1 cellular context compared by ENCODE assay signal in the genomic region with DNA sequence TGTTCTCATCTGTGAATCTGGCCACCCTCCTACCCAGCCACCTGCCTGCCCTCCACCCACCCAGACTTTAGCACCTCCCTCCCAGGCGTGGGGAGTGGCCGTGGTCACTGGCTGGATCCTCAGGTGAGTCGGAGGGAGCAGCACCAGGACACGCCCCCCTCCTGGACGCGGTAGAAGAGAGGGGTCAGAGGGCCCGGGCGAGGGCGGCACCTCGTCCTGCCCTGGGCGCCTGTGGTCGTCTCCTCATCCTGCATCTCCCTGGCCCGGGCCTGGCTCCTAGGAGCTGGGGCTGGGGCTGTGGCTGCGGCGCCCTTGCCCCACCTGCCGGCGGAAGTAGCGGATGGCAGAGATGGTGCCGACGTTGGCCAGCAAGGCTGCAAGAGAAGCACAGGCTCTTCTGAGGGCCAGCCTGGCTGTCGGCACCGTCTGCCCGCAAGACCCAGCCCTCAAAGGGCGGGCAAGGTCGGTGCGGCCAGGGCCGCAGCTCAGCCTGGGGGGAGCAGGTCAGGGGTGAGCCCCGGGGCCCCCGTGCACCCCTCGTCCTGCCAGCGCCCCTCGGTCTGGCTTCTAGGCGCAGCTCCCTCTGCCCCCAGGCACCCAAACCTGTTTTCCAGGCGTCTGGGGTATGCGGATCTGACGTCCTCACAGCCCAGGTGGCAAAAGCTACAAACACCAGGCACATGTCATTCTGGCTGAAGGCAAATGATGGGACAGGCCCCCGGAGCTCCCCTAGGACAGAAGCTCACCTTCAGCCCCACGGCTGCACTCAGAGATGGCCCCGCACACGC.
TF ChIP-seq lines count a peak whose summit lies in the region.

No MANE protein-coding gene starts in this region.

TF ChIP-seq in GM12878, 131 proteins besides CTCF, POLR2A, EP300 and RAD21 (continues in another document):
- TF ChIP-seq DPF2 (IDR thresholded peaks at IDR 0.05) (0 out of 2 replicates have a peak, but pooled peaks have one; percentile 44), PAX8 (IDR thresholded peaks at IDR 0.05) (no peak), SMARCA5 (IDR thresholded peaks at IDR 0.05) (no peak), NR2C2 (IDR thresholded peaks at IDR 0.05; ENCODE audit: borderline replicate concordance, control insufficient read depth, insufficient read length, low read depth) (no peak), BACH1 (IDR thresholded peaks at IDR 0.05; ENCODE audit: borderline replicate concordance) (no peak), IKZF2 (IDR thresholded peaks at IDR 0.05) (no peak), USF2 (IDR thresholded peaks at IDR 0.05; ENCODE audit: borderline replicate concordance, low read depth, low read length) (no peak), E2F8 (IDR thresholded peaks at IDR 0.05; ENCODE audit: low read depth, partially characterized antibody) (no peak), ATF2 (IDR thresholded peaks at IDR 0.05; ENCODE audit: low read length) (no peak), JUND (IDR thresholded peaks at IDR 0.05; ENCODE audit: low read depth, low read length) (no peak), ASH2L (IDR thresholded peaks at IDR 0.05; ENCODE audit: borderline replicate concordance, low read depth) (no peak), HDAC2 (IDR thresholded peaks at IDR 0.05) (no peak), CHD4 (IDR thresholded peaks at IDR 0.05) (no peak), SMC3 (IDR thresholded peaks at IDR 0.05; ENCODE audit: borderline replicate concordance, low read length) (peak; percentile 19; the same call in 1 of the 2 replicates), ZSCAN29 (IDR thresholded peaks at IDR 0.05) (no peak), ZNF622 (IDR thresholded peaks at IDR 0.05) (no peak), LARP7 (IDR thresholded peaks at IDR 0.05) (peak; percentile 54; the same call in 1 of the 2 replicates), NRF1 (conservative IDR thresholded peaks at IDR 0.05; ENCODE audit: low read depth, low read length) (no peak), SREBF2 (IDR thresholded peaks at IDR 0.05; ENCODE audit: low read length) (no peak), SIX5 (IDR thresholded peaks at IDR 0.05; ENCODE audit: low read depth, low read length, severe bottlenecking) (no peak), CHD1 (IDR thresholded peaks at IDR 0.05; ENCODE audit: low read depth, low read length) (no peak), PRDM15 (CRISPR knock-in tag; IDR thresholded peaks at IDR 0.05) (no peak), E4F1 (IDR thresholded peaks at IDR 0.05; ENCODE audit: borderline replicate concordance, partially characterized antibody) (no peak), ATF3 (IDR thresholded peaks at IDR 0.05; ENCODE audit: borderline replicate concordance, extremely low read depth, low read depth, low read length) (no peak), POLR2AphosphoS5 (IDR thresholded peaks at IDR 0.05; ENCODE audit: low read length) (no peak), RCOR1 (conservative IDR thresholded peaks at IDR 0.05; ENCODE audit: low read depth, low read length) (no peak), NR2F1 (conservative IDR thresholded peaks at IDR 0.05) (0 out of 2 replicates have a peak, but pooled peaks have one; percentile 29)
- TF ChIP-seq, protein P1, sequence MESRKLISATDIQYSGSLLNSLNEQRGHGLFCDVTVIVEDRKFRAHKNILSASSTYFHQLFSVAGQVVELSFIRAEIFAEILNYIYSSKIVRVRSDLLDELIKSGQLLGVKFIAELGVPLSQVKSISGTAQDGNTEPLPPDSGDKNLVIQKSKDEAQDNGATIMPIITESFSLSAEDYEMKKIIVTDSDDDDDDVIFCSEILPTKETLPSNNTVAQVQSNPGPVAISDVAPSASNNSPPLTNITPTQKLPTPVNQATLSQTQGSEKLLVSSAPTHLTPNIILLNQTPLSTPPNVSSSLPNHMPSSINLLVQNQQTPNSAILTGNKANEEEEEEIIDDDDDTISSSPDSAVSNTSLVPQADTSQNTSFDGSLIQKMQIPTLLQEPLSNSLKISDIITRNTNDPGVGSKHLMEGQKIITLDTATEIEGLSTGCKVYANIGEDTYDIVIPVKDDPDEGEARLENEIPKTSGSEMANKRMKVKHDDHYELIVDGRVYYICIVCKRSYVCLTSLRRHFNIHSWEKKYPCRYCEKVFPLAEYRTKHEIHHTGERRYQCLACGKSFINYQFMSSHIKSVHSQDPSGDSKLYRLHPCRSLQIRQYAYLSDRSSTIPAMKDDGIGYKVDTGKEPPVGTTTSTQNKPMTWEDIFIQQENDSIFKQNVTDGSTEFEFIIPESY (IDR thresholded peaks at IDR 0.05): no peak
- TF ChIP-seq, protein P2, sequence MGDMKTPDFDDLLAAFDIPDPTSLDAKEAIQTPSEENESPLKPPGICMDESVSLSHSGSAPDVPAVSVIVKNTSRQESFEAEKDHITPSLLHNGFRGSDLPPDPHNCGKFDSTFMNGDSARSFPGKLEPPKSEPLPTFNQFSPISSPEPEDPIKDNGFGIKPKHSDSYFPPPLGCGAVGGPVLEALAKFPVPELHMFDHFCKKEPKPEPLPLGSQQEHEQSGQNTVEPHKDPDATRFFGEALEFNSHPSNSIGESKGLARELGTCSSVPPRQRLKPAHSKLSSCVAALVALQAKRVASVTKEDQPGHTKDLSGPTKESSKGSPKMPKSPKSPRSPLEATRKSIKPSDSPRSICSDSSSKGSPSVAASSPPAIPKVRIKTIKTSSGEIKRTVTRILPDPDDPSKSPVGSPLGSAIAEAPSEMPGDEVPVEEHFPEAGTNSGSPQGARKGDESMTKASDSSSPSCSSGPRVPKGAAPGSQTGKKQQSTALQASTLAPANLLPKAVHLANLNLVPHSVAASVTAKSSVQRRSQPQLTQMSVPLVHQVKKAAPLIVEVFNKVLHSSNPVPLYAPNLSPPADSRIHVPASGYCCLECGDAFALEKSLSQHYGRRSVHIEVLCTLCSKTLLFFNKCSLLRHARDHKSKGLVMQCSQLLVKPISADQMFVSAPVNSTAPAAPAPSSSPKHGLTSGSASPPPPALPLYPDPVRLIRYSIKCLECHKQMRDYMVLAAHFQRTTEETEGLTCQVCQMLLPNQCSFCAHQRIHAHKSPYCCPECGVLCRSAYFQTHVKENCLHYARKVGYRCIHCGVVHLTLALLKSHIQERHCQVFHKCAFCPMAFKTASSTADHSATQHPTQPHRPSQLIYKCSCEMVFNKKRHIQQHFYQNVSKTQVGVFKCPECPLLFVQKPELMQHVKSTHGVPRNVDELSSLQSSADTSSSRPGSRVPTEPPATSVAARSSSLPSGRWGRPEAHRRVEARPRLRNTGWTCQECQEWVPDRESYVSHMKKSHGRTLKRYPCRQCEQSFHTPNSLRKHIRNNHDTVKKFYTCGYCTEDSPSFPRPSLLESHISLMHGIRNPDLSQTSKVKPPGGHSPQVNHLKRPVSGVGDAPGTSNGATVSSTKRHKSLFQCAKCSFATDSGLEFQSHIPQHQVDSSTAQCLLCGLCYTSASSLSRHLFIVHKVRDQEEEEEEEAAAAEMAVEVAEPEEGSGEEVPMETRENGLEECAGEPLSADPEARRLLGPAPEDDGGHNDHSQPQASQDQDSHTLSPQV (IDR thresholded peaks at IDR 0.05): no peak
- TF ChIP-seq, protein P3, sequence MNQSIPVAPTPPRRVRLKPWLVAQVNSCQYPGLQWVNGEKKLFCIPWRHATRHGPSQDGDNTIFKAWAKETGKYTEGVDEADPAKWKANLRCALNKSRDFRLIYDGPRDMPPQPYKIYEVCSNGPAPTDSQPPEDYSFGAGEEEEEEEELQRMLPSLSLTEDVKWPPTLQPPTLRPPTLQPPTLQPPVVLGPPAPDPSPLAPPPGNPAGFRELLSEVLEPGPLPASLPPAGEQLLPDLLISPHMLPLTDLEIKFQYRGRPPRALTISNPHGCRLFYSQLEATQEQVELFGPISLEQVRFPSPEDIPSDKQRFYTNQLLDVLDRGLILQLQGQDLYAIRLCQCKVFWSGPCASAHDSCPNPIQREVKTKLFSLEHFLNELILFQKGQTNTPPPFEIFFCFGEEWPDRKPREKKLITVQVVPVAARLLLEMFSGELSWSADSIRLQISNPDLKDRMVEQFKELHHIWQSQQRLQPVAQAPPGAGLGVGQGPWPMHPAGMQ (IDR thresholded peaks at IDR 0.05; ENCODE audit: borderline replicate concordance): no peak
